ENCODE assay signal across 17 cellular contexts in genomic region chr11:109940816-109941215, GRCh38.
DNase-seq lines count a peak whose midpoint lies in the region; ATAC-seq, FAIRE-seq and TF ChIP-seq lines count a peak whose summit lies in the region.
"Had no signal": no experiment of that assay in that cellular context is flagged by ENCODE, and none has a peak within 500 bp of the region (broad histone marks: within the 10 kb centered on the region; RNA-seq: fewer than 3 reads in every experiment).

No MANE protein-coding gene starts in this region.

- H3K9me3 ChIP-seq in PC-9 (ENCODE audit: insufficient read depth, low read depth) (0 out of 2 replicates have a peak, but pooled peaks cover 3% of the 10 kb centered on the region), endothelial cell of umbilical vein (replicated peaks; ENCODE audit: control insufficient read depth, insufficient read depth, low read length) (no peaks in the 10 kb centered on the region)

- intact Hi-C loops in PC-9 (cut with micrococcal nuclease; ENCODE audit: unreplicated experiment): loop anchor here (10.0 kb wide), 2 partner anchors 314 to 354 kb away; partner anchors contain the start of gene RDX
- intact Hi-C loops in endothelial cell of umbilical vein (cut with micrococcal nuclease): no loop called here

- no peaks in the 10 kb centered on the region for H3F3A ChIP-seq in PC-9 (ENCODE audit: insufficient read depth, low read depth)

- no peak for DNase-seq in activated CD4-positive, CD25-positive, alpha-beta regulatory T cell treated with anti-CD3 and anti-CD28 coated beads, Interleukin-2, amount 50 U/mL, for 72 hours
- DNase-seq in PC-9: peak; percentile 21 to 73
- DNase-seq in endothelial cell of umbilical vein (ENCODE audit: low read depth, low spot score): peak; percentile 11
- peak; percentile 18 for DNase-seq in stromal cell of bone marrow (ENCODE audit: low read depth)
- DNase-seq in activated CD4-positive, alpha-beta T cell treated with anti-CD3 and anti-CD28 coated beads for 1 hour: no peak
- no peak for DNase-seq in ureter (ENCODE audit: low spot score)
- DNase-seq in activated CD4-positive, alpha-beta T cell treated with anti-CD3 and anti-CD28 coated beads for 4 hours: no peak
- DNase-seq: activated CD4-positive, alpha-beta T cell treated with anti-CD3 and anti-CD28 coated beads for 48 hours; activated effector memory CD4-positive, alpha-beta T cell treated with Interleukin-2 at 50 U/mL for 16 hours; AML-193; GF-D8; KBM-7; NCI-H2171 treated with DMSO at 0.1 percent for 48 hours; SHP77; stimulated activated CD4-positive, alpha-beta T cell treated with anti-CD3 and anti-CD28 coated beads, Interleukin-2, amount 100 ng/mL, for 24 hours had no signal

- BruUV-seq in PC-9 (replicated peaks; lab: Mats Ljungman, UMichigan) (no TSS peak), endothelial cell of umbilical vein (replicated peaks; lab: Mats Ljungman, UMichigan) (no TSS peak)

- H2AFZ ChIP-seq in PC-9 (no peak overlapping the region; the same call in 1 of the 2 replicates), endothelial cell of umbilical vein (ENCODE audit: low read depth, low read length) (peak overlapping the region; percentile 50)

- no peaks in the 10 kb centered on the region for H3K36me3 ChIP-seq in PC-9 (ENCODE audit: low read depth)
- no peaks in the 10 kb centered on the region for H3K36me3 ChIP-seq in endothelial cell of umbilical vein (ENCODE audit: control insufficient read depth in 2 of 2, extremely low read depth in 1 of 2, insufficient read depth in 2 of 2, low read length in 2 of 2)

- dilution Hi-C loops in endothelial cell of umbilical vein (cut with MboI; ENCODE audit: extremely low pct_ligation_motif_present, low sequenced_read_pairs): no loop called here

- H3K4me2 ChIP-seq in PC-9 (no peak overlapping the region), endothelial cell of umbilical vein (ENCODE audit: insufficient read depth, low read length) (no peak overlapping the region)

- POLR2A ChIA-PET in PC-9 (lab: Charles Lee; ENCODE audit: unreplicated experiment): interaction anchor here (0.6 kb wide), 1 partner anchor 221 kb away, joined by 4 read pairs; no protein-coding TSS in a partner anchor
- POLR2A ChIA-PET in endothelial cell of umbilical vein (lab: Charles Lee): interaction anchor here (0.6 kb wide), 1 partner anchor 88 kb away, joined by 3 read pairs; no protein-coding TSS in a partner anchor

- no peak overlapping the region for H3K27ac ChIP-seq in PC-9
- no peak overlapping the region for H3K27ac ChIP-seq in endothelial cell of umbilical vein (ENCODE audit: insufficient read depth, low read depth, low read length)
- H3K27ac ChIP-seq: coronary artery had no signal

- H3K79me2 ChIP-seq in PC-9 (ENCODE audit: low read depth): no peaks in the 10 kb centered on the region
- H3K79me2 ChIP-seq in endothelial cell of umbilical vein (ENCODE audit: control insufficient read depth, insufficient read depth, low read length): no peaks in the 10 kb centered on the region

- no peaks in the 10 kb centered on the region for H3K9me2 ChIP-seq in PC-9 (ENCODE audit: insufficient read depth)

- H4K20me1 ChIP-seq in PC-9 (ENCODE audit: insufficient read depth): no peaks in the 10 kb centered on the region
- no peaks in the 10 kb centered on the region for H4K20me1 ChIP-seq in endothelial cell of umbilical vein (replicated peaks; ENCODE audit: control insufficient read depth, extremely low read depth, insufficient read depth, low read length)

- no peak overlapping the region for H3K9ac ChIP-seq in endothelial cell of umbilical vein (replicated peaks; ENCODE audit: extremely low read depth, insufficient read depth, low read length)

- H3K4me1 ChIP-seq in PC-9 (replicated peaks; ENCODE audit: insufficient read depth): peaks cover 12% of the 10 kb centered on the region
- H3K4me1 ChIP-seq in endothelial cell of umbilical vein (ENCODE audit: control insufficient read depth, extremely low read depth, insufficient read depth, low read length): no peaks in the 10 kb centered on the region

- no peak overlapping the region for H3K4me3 ChIP-seq in PC-9
- no peak overlapping the region for H3K4me3 ChIP-seq in endothelial cell of umbilical vein (replicated peaks in 1 of 3; ENCODE audit: insufficient read depth in 1 of 3, low read depth in 1 of 3, low read length in 3 of 3)
- H3K4me3 ChIP-seq: coronary artery had no signal

- TF ChIP-seq POLR2A in endothelial cell of umbilical vein (IDR thresholded peaks at IDR 0.05; ENCODE audit: low read depth, low read length): no peak

- no peaks in the 10 kb centered on the region for H3K9me1 ChIP-seq in endothelial cell of umbilical vein (replicated peaks; ENCODE audit: control insufficient read depth, extremely low read depth, insufficient read depth, low read length)

- H3K27me3 ChIP-seq in PC-9 (ENCODE audit: insufficient read depth, low read depth) (no peaks in the 10 kb centered on the region), endothelial cell of umbilical vein (ENCODE audit: control insufficient read depth in 2 of 2, insufficient read depth in 2 of 2, low read length in 2 of 2) (no peaks in the 10 kb centered on the region)

- TF ChIP-seq CTCF in PC-9 (conservative IDR thresholded peaks at IDR 0.05): no peak
- TF ChIP-seq CTCF in endothelial cell of umbilical vein (IDR thresholded peaks at IDR 0.05; ENCODE audit: extremely low read depth in 1 of 2, insufficient read depth in 1 of 2, low read depth in 1 of 2, low read length in 2 of 2): no peak

- FAIRE-seq in endothelial cell of umbilical vein (lab: Jason Lieb, UNC): no peak

- CTCF ChIA-PET in PC-9 (lab: Charles Lee): interaction anchor here (0.6 to 2.6 kb wide), 4 partner anchors 26 to 357 kb away, joined by 3 to 29 read pairs (median 3); no protein-coding TSS in a partner anchor
- CTCF ChIA-PET in endothelial cell of umbilical vein (lab: Charles Lee): interaction anchor here (0.8 to 4.4 kb wide), 13 partner anchors 10 to 1243 kb away, joined by 3 to 370 read pairs (median 4); partner anchors contain the start of gene ZC3H12C

- peak; percentile 61 to 79 for ATAC-seq in activated CD4-positive, CD25-positive, alpha-beta regulatory T cell treated with anti-CD3 and anti-CD28 coated beads, Interleukin-2, amount 50 U/mL, for 24 hours

TF ChIP-seq in endothelial cell of umbilical vein, 7 proteins besides CTCF, POLR2A, EP300 and RAD21:
- TF ChIP-seq MYC (IDR thresholded peaks at IDR 0.05; ENCODE audit: low read depth, low read length) (no peak), POLR2AphosphoS5 (IDR thresholded peaks at IDR 0.05; ENCODE audit: insufficient read depth, low read depth, low read length) (no peak), JUN (IDR thresholded peaks at IDR 0.05; ENCODE audit: borderline replicate concordance, insufficient read depth, insufficient read length, low read depth) (no peak), GATA2 (IDR thresholded peaks at IDR 0.05; ENCODE audit: insufficient read depth, insufficient read length, low read depth, low read length) (no peak), FOS (IDR thresholded peaks at IDR 0.05; ENCODE audit: borderline replicate concordance, insufficient read depth, low read length) (peak; percentile 39), EZH2 (IDR thresholded peaks at IDR 0.05; ENCODE audit: borderline replicate concordance, low read depth, low read length, severe bottlenecking) (no peak)

Comparison
In these comparisons a context has a peak if more than half of its experiments do, and no peak if none do; other contexts are left out.
1. DNase-seq: peak in PC-9 (2 of 2), endothelial cell of umbilical vein (single experiment) and stromal cell of bone marrow (single experiment); none in activated CD4-positive, CD25-positive, alpha-beta regulatory T cell treated with anti-CD3 and anti-CD28 coated beads, Interleukin-2, amount 50 U/mL, for 72 hours (single experiment), activated CD4-positive, alpha-beta T cell treated with anti-CD3 and anti-CD28 coated beads for 1 hour (single experiment), ureter (single experiment) and activated CD4-positive, alpha-beta T cell treated with anti-CD3 and anti-CD28 coated beads for 4 hours (0 of 2).